In genomic region chr15:33298631-33299030, GRCh38 we compare ENCODE assay signal across 13 cellular contexts. TPM values are rescaled to one million over a fixed set of nuclear protein-coding genes. Genes with fewer than 3 reads are reported as not detected.
"Had no signal": no experiment of that assay in that cellular context is flagged by ENCODE, and none has a peak within 500 bp of the region (broad histone marks: within the 10 kb centered on the region; RNA-seq: fewer than 3 reads in every experiment).

No MANE protein-coding gene starts in this region.

- ATAC-seq: activated CD8-positive, alpha-beta memory T cell treated with anti-CD3 and anti-CD28 coated beads, Interleukin-2, amount 10 ng/mL, durations not matched to agents 7 days and 5 days; esophagus mucosa; left ventricle myocardium superior had no signal

- DNase-seq: activated CD4-positive, alpha-beta T cell treated with anti-CD3 and anti-CD28 coated beads, Interleukin-2, amount 50 U/mL, for 4 hours; activated CD4-positive, CD25-positive, alpha-beta regulatory T cell treated with anti-CD3 and anti-CD28 coated beads, Interleukin-2, amount 50 U/mL, for 72 hours; activated CD8-positive, alpha-beta memory T cell treated with anti-CD3 and anti-CD28 coated beads, Interleukin-2, amount 10 ng/mL, durations not matched to agents 7 days and 5 days; activated effector memory CD4-positive, alpha-beta T cell treated with anti-CD3 and anti-CD28 coated beads, Interleukin-2, amount 50 U/mL, for 16 hours; activated T-cell treated with anti-CD3 and anti-CD28 coated beads, Interleukin-2, amount 50 U/mL, for 24 hours; amygdala; endodermal cell; head of caudate nucleus; left ventricle myocardium superior; uterus had no signal

- H3K4me3 ChIP-seq: uterus had no signal

RNA-seq across cellular contexts. Expression of gene RYR3, which starts 12.1 kb away (rescaled TPM):
- total RNA-seq: activated CD8-positive, alpha-beta memory T cell treated with anti-CD3 and anti-CD28 coated beads, Interleukin-2, amount 10 ng/mL, durations not matched to agents 7 days and 5 days; dermis microvascular lymphatic vessel endothelial cell; osteocyte had no signal
